Comparison of ENCODE assay signal across 8 cellular contexts in genomic region chr16:68086860-68087268, GRCh38. TPM values are rescaled to one million over a fixed set of nuclear protein-coding genes. Genes with fewer than 3 reads are reported as not detected.
DNase-seq lines count a peak whose midpoint lies in the region; ATAC-seq and TF ChIP-seq lines count a peak whose summit lies in the region.

No MANE protein-coding gene starts in this region.

- peak overlapping the region; percentile 78 to 94 (median 89) for H3K4me2 ChIP-seq in BLaER1 treated with 17β-estradiol and CSF1 and Interleukin-3, amounts not matched to agents 10 nM and 100 nM

- peak overlapping the region; percentile 81 to 90 for H3K27ac Mint-ChIP-seq in natural killer cell

- no peak for ATAC-seq in natural killer cell
- no peak for ATAC-seq in GM21825 (IDR thresholded peaks at IDR 0.05; ENCODE audit: unreplicated experiment)
- ATAC-seq in GM21717 (IDR thresholded peaks at IDR 0.05; ENCODE audit: unreplicated experiment), result no peak

- H3K4me3 ChIP-seq in BLaER1 treated with 17β-estradiol and CSF1 and Interleukin-3, amounts not matched to agents 10 nM and 100 nM, result peak overlapping the region; percentile 79 to 94 (median 88)
- H3K4me3 ChIP-seq in cardiac fibroblast (replicated peaks in 1 of 2; ENCODE audit: low read depth in 2 of 2, low read length in 2 of 2), result peak overlapping the region; percentile 80 to 89

- H3K36me3 Mint-ChIP-seq in natural killer cell, result no peaks in the 10 kb centered on the region

- H3K27me3 ChIP-seq in BLaER1 treated with 17β-estradiol and CSF1 and Interleukin-3, amounts not matched to agents 10 nM and 100 nM, result no peaks in the 10 kb centered on the region

- peak overlapping the region; percentile 89 to 98 (median 94) for H3K9ac ChIP-seq in BLaER1 treated with 17β-estradiol and CSF1 and Interleukin-3, amounts not matched to agents 10 nM and 100 nM

- no peaks in the 10 kb centered on the region for H3K9me3 ChIP-seq in BLaER1 treated with 17β-estradiol and CSF1 and Interleukin-3, amounts not matched to agents 10 nM and 100 nM (replicated peaks in 1 of 11)
- H3K9me3 ChIP-seq in KOPT-K1 (ENCODE audit: insufficient read depth, low read length, poor library complexity, severe bottlenecking), result no peaks in the 10 kb centered on the region

- no peak for TF ChIP-seq CTCF in cardiac fibroblast (IDR thresholded peaks at IDR 0.05; ENCODE audit: low read depth, low read length)
- no peak for TF ChIP-seq CTCF in natural killer cell (IDR thresholded peaks at IDR 0.05)

- H3K36me3 ChIP-seq in BLaER1 treated with 17β-estradiol and CSF1 and Interleukin-3, amounts not matched to agents 10 nM and 100 nM, result no peaks in the 10 kb centered on the region
- H3K36me3 ChIP-seq in KOPT-K1 (ENCODE audit: insufficient read depth, low read length), result no peaks in the 10 kb centered on the region

- peaks cover 17 to 60% (median 52%) of the 10 kb centered on the region in 11 experiments; a peak in 20 of 22 replicates for H4K20me1 ChIP-seq in BLaER1 treated with 17β-estradiol and CSF1 and Interleukin-3, amounts not matched to agents 10 nM and 100 nM

- DNase-seq in cardiac fibroblast (ENCODE audit: low read depth in 2 of 2) (no peak), natural killer cell (no peak), Ammon's horn (ENCODE audit: low spot score) (no peak), COR-L47 (lab: John Stamatoyannopoulos, UW) (no peak)

- no peaks in the 10 kb centered on the region for H3K9me3 Mint-ChIP-seq in natural killer cell

- peaks cover 64 to 83% (median 71%) of the 10 kb centered on the region in 10 experiments for H3K4me1 ChIP-seq in BLaER1 treated with 17β-estradiol and CSF1 and Interleukin-3, amounts not matched to agents 10 nM and 100 nM

- peak overlapping the region; percentile 88 for H3K4me3 Mint-ChIP-seq in natural killer cell

- H3K27me3 Mint-ChIP-seq in natural killer cell (ENCODE audit: low read depth in 2 of 2), result no peaks in the 10 kb centered on the region

- H3K4me1 Mint-ChIP-seq in natural killer cell, result peaks cover 72 to 77% of the 10 kb centered on the region in 2 donors

- intact Hi-C loops in natural killer cell (cut with micrococcal nuclease), result loop anchor here (10.0 kb wide), 1 partner anchor 228 kb away; the partner anchor contains the start of genes PRMT7 and SLC7A6OS

- H3K27ac ChIP-seq in BLaER1 treated with 17β-estradiol and CSF1 and Interleukin-3, amounts not matched to agents 10 nM and 100 nM, result peak overlapping the region; percentile 34 to 99 (median 96); a peak in 21 of 22 replicates
- peak overlapping the region; percentile 93 for H3K27ac ChIP-seq in KOPT-K1 (ENCODE audit: low read depth, low read length, poor library complexity, severe bottlenecking)

RNA-seq across cellular contexts. Expression of gene NFATC3, which starts 1.7 kb away (rescaled TPM):
- 100 to 1,000 TPM; 241 to 282 (median 263) TPM for total RNA-seq in natural killer cell
